Comparison of ENCODE assay signal across 15 cellular contexts in genomic region chr4:13413719-13414437, GRCh38.
DNase-seq lines count a peak whose midpoint lies in the region; ATAC-seq lines count a peak whose summit lies in the region.
"Had no signal": no experiment of that assay in that cellular context is flagged by ENCODE, and none has a peak within 500 bp of the region (broad histone marks: within the 10 kb centered on the region; RNA-seq: fewer than 3 reads in every experiment).

No MANE protein-coding gene starts in this region.

- H2AFZ ChIP-seq in mesenchymal stem cell (ENCODE audit: low read depth, low read length): no peak overlapping the region

- H3K27me3 ChIP-seq in mesenchymal stem cell (ENCODE audit: control insufficient read depth in 1 of 2, insufficient read depth in 1 of 2, low read length in 2 of 2): no peaks in the 10 kb centered on the region
- H3K27me3 ChIP-seq: neutrophil had no signal

- DNase-seq in GM03348 (ENCODE audit: low spot score) (peak; percentile 13), cerebellum (ENCODE audit: low spot score) (peak; percentile 13), mesenchymal stem cell (no peak), germinal center (ENCODE audit: low spot score) (no peak), globus pallidus (ENCODE audit: low spot score) (no peak)
- DNase-seq: activated CD4-positive, alpha-beta T cell treated with anti-CD3 and anti-CD28 coated beads, Interleukin-2, amount 50 U/mL, for 1 hour; amygdala; CD8-positive, alpha-beta T cell; DND-41; retina; stimulated activated naive CD4-positive, alpha-beta T cell had no signal

- H3K18ac ChIP-seq in mesenchymal stem cell (ENCODE audit: low read depth in 1 of 2, low read length in 2 of 2): no peak overlapping the region

- H2AK5ac ChIP-seq in mesenchymal stem cell (ENCODE audit: low read length, severe bottlenecking): no peak overlapping the region

- no peak overlapping the region for H3K4ac ChIP-seq in mesenchymal stem cell (ENCODE audit: low read depth in 1 of 2, low read length in 2 of 2)

- H4K8ac ChIP-seq in mesenchymal stem cell (ENCODE audit: low read length): no peak overlapping the region

- no peak overlapping the region for H3K14ac ChIP-seq in mesenchymal stem cell (ENCODE audit: low read length in 2 of 2)

- ATAC-seq in HG02981 (IDR thresholded peaks at IDR 0.05; ENCODE audit: unreplicated experiment) (peak; percentile 47), GM21825 (IDR thresholded peaks at IDR 0.05; ENCODE audit: unreplicated experiment) (no peak), HG03175 (IDR thresholded peaks at IDR 0.05; ENCODE audit: unreplicated experiment) (no peak)
- ATAC-seq: CD8-positive, alpha-beta T cell had no signal

- H3K4me1 ChIP-seq in mesenchymal stem cell (ENCODE audit: control insufficient read depth, insufficient read depth, low read depth, low read length): no peaks in the 10 kb centered on the region

- no peak overlapping the region for H4K91ac ChIP-seq in mesenchymal stem cell (ENCODE audit: low read length)

- WGBS in mesenchymal stem cell: 77% methylated on average over 4 of the region's 6 CpGs

- H3K4me2 ChIP-seq in mesenchymal stem cell (ENCODE audit: low read length, poor library complexity, severe bottlenecking): no peak overlapping the region

- H3K27ac ChIP-seq in mesenchymal stem cell (ENCODE audit: low read length, poor library complexity, severe bottlenecking): no peak overlapping the region
- H3K27ac ChIP-seq: neutrophil had no signal

- H3K9ac ChIP-seq in mesenchymal stem cell (ENCODE audit: low read length): peak overlapping the region; percentile 9

- no peak overlapping the region for H3K4me3 ChIP-seq in mesenchymal stem cell (ENCODE audit: insufficient read depth in 1 of 2, low read depth in 1 of 2, low read length in 2 of 2)

- no peak overlapping the region for H2BK120ac ChIP-seq in mesenchymal stem cell (ENCODE audit: low read depth, low read length)

- H3K23ac ChIP-seq in mesenchymal stem cell (ENCODE audit: low read length in 2 of 2): no peak overlapping the region

- no peaks in the 10 kb centered on the region for H3K9me3 ChIP-seq in mesenchymal stem cell (ENCODE audit: control insufficient read depth, low read length)
- H3K9me3 ChIP-seq: neutrophil had no signal

- no peak overlapping the region for H2BK15ac ChIP-seq in mesenchymal stem cell (ENCODE audit: low read depth, poor library complexity, severe bottlenecking)

- no peak overlapping the region for H2BK5ac ChIP-seq in mesenchymal stem cell (ENCODE audit: low read depth, low read length, poor library complexity, severe bottlenecking)

- H3K79me1 ChIP-seq in mesenchymal stem cell (replicated peaks; ENCODE audit: low read length, poor library complexity, severe bottlenecking): peaks cover 23% of the 10 kb centered on the region

- H3K36me3 ChIP-seq in mesenchymal stem cell (ENCODE audit: control insufficient read depth in 1 of 2, insufficient read depth in 2 of 2, low read depth in 1 of 2, low read length in 2 of 2): peaks cover 0 to 8% of the 10 kb centered on the region in 2 experiments
- H3K36me3 ChIP-seq: neutrophil had no signal

- H2BK12ac ChIP-seq in mesenchymal stem cell (ENCODE audit: low read length in 2 of 2): no peak overlapping the region

Comparison
In these comparisons a context has a peak if more than half of its experiments do, and no peak if none do; other contexts are left out.
1. DNase-seq: peak in GM03348 (single experiment) and cerebellum (single experiment); none in mesenchymal stem cell (single experiment), germinal center (single experiment) and globus pallidus (single experiment).